27 cellular contexts compared by ENCODE assay signal in the genomic region with DNA sequence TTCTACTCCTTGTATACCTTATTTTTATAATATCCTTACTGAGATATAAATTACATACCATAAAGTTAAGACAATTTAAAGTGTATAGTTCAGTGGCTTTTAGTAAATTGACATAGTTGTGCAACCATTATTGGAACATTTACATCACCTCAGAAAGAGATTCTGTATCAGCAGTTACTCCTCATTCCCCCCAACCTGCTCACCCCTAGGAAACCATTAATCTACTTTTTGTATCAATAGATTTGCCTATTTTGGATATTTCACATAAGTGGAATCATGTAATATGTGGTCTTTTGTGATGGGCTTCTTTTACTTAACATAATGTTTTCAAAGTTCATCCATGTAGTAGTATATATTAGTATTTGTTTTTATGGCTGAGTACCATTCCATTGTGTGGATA.
"Had no signal": no experiment of that assay in that cellular context is flagged by ENCODE, and none has a peak within 500 bp of the region (broad histone marks: within the 10 kb centered on the region; RNA-seq: fewer than 3 reads in every experiment).

No MANE protein-coding gene starts in this region.

- FAIRE-seq: islet of Langerhans, kidney, pancreas had no signal

- DNase-seq: hippocampal formation; immature natural killer cell; kidney; left colon; left lung; mesendoderm; naive thymus-derived CD4-positive, alpha-beta T cell; pancreas; posterior cingulate gyrus; right lobe of liver; stimulated activated CD4-positive, alpha-beta T cell treated with anti-CD3 and anti-CD28 coated beads, Interleukin-1b, Interleukin-23, amount 100 ng/mL, for 48 hours; stimulated activated CD4-positive, alpha-beta T cell treated with anti-CD3 and anti-CD28 coated beads, Interleukin-2, amount 100 ng/mL, for 48 hours; stimulated activated CD4-positive, alpha-beta T cell treated with anti-CD3 and anti-CD28 coated beads, Interleukin-4, amount 100 ng/mL, for 4 hours; stimulated activated CD8-positive, alpha-beta memory T cell treated with anti-CD3 and anti-CD28 coated beads, Interleukin-4, amount 100 ng/mL, for 48 hours; stimulated activated naive CD4-positive, alpha-beta T cell treated with Interleukin-2 at 50 U/mL for 16 hours; stimulated activated naive CD8-positive, alpha-beta T cell treated with anti-CD3 and anti-CD28 coated beads, Interleukin-15, amount 100 ng/mL, for 72 hours; substantia nigra; uterus had no signal

- H3K27me3 Mint-ChIP-seq: naive thymus-derived CD4-positive, alpha-beta T cell; natural killer cell treated with Interleukin-12 subunit alpha and Interleukin-12 subunit beta and Interleukin-15 and Interleukin-18, amount 100 ng/mL, for 72 hours; stimulated activated memory B cell treated with anti-CD40 and anti-IgM and Interleukin-4, amounts not matched to agents 10 μg/mL and 1 μg/mL and 100 μg/mL, for 72 hours; stimulated activated naive CD8-positive, alpha-beta T cell treated with anti-CD3 and anti-CD28 coated beads, Interleukin-15, amount 100 ng/mL, for 72 hours; type B pancreatic cell had no signal

- H3K4me1 Mint-ChIP-seq: stimulated activated memory B cell treated with anti-CD40 and anti-IgM and Interleukin-4, amounts not matched to agents 10 μg/mL and 1 μg/mL and 100 μg/mL, for 72 hours; stimulated activated naive CD8-positive, alpha-beta T cell treated with anti-CD3 and anti-CD28 coated beads, Interleukin-15, amount 100 ng/mL, for 72 hours had no signal

- ATAC-seq: left colon; left lung; naive thymus-derived CD4-positive, alpha-beta T cell; natural killer cell treated with Interleukin-12 subunit alpha and Interleukin-12 subunit beta and Interleukin-15 and Interleukin-18, amount 100 ng/mL, for 72 hours; pancreas; right lobe of liver; stimulated activated memory B cell treated with anti-CD40 and anti-IgM and Interleukin-4, amounts not matched to agents 10 μg/mL and 1 μg/mL and 100 μg/mL, for 72 hours; stimulated activated naive CD8-positive, alpha-beta T cell treated with anti-CD3 and anti-CD28 coated beads, Interleukin-15, amount 100 ng/mL, for 72 hours had no signal

- H3K27ac ChIP-seq: left lung, pancreas, prostate gland, right lobe of liver, tibial nerve, uterus had no signal

- H3K27me3 ChIP-seq: left lung, pancreas, right lobe of liver, tibial nerve, uterus had no signal

- H3K4me3 Mint-ChIP-seq: immature natural killer cell; mesothelial cell of epicardium; naive thymus-derived CD4-positive, alpha-beta T cell; natural killer cell treated with Interleukin-12 subunit alpha and Interleukin-12 subunit beta and Interleukin-15 and Interleukin-18, amount 100 ng/mL, for 72 hours; stimulated activated memory B cell treated with anti-CD40 and anti-IgM and Interleukin-4, amounts not matched to agents 10 μg/mL and 1 μg/mL and 100 μg/mL, for 72 hours; stimulated activated naive CD8-positive, alpha-beta T cell treated with anti-CD3 and anti-CD28 coated beads, Interleukin-15, amount 100 ng/mL, for 72 hours; type B pancreatic cell had no signal

- H3K4me3 ChIP-seq: left lung, lung, pancreas, prostate gland, right lobe of liver, smooth muscle cell, tibial nerve, uterus had no signal

- H3K27ac Mint-ChIP-seq: mesothelial cell of epicardium; stimulated activated memory B cell treated with anti-CD40 and anti-IgM and Interleukin-4, amounts not matched to agents 10 μg/mL and 1 μg/mL and 100 μg/mL, for 72 hours; type B pancreatic cell had no signal

- H3K9me3 ChIP-seq: pancreas, prostate gland, uterus had no signal

- H3K36me3 ChIP-seq: pancreas, prostate gland, right lobe of liver, uterus had no signal

- H3K4me1 ChIP-seq: left lung, pancreas, right lobe of liver, uterus had no signal
